In genomic region chr10:87204801-87205200, GRCh38 we compare ENCODE assay signal across 8 cellular contexts. TPM values are rescaled to one million over a fixed set of nuclear protein-coding genes. Genes with fewer than 3 reads are reported as not detected.
DNase-seq lines count a peak whose midpoint lies in the region; ATAC-seq, FAIRE-seq and TF ChIP-seq lines count a peak whose summit lies in the region.
"Not testable (repeated sequence)": the region's sequence is repeated elsewhere in the genome, so short reads cannot be mapped to it uniquely, and the experiment has no call there.

No MANE protein-coding gene starts in this region.

- not testable (repeated sequence) for H3K4me2 ChIP-seq in A549

- peak overlapping the region; percentile 94; the same call in 1 of the 2 replicates for H3K4me3 Mint-ChIP-seq in HFFc6
- H3K4me3 Mint-ChIP-seq in activated CD4-positive, alpha-beta T cell treated with anti-CD3 and anti-CD28 coated beads, Interleukin-2, amount 10 ng/mL, durations not matched to agents 7 days and 5 days; central memory CD8-positive, alpha-beta T cell: not testable (repeated sequence)

- not testable (repeated sequence) for TF ChIP-seq RAD21 in A549 (conservative IDR thresholded peaks at IDR 0.05 in 1 of 2, IDR thresholded peaks at IDR 0.05 in 1 of 2)

- not testable (repeated sequence) for TF ChIP-seq POLR2A in A549 (IDR thresholded peaks at IDR 0.05; ENCODE audit: low read length); GM12891 (IDR thresholded peaks at IDR 0.05; ENCODE audit: low read depth, low read length)

- not testable (repeated sequence) for H3K27me3 ChIP-seq in right cardiac atrium (ENCODE audit: control insufficient read depth, insufficient read depth)

- not testable (repeated sequence) for DNase-seq in A549 (ENCODE audit: low read depth in 1 of 2, low spot score in 1 of 2); GM12891 (ENCODE audit: insufficient read length, low spot score); HFFc6; central memory CD8-positive, alpha-beta T cell (ENCODE audit: low spot score in 2 of 2); sciatic nerve (ENCODE audit: low spot score)
- DNase-seq in activated CD4-positive, alpha-beta T cell treated with anti-CD3 and anti-CD28 coated beads, Interleukin-2, amount 10 ng/mL, durations not matched to agents 7 days and 5 days, result peak; percentile 40
- DNase-seq in fibroblast of the aortic adventitia (ENCODE audit: low read depth) (peak; percentile 15), right cardiac atrium (peak in 1 of 3 donors; percentile 67)

- not testable (repeated sequence) for H3K4me1 ChIP-seq in A549; right cardiac atrium (ENCODE audit: control insufficient read depth, insufficient read depth, low read length)

- H3K9me3 Mint-ChIP-seq in HFFc6; activated CD4-positive, alpha-beta T cell treated with anti-CD3 and anti-CD28 coated beads, Interleukin-2, amount 10 ng/mL, durations not matched to agents 7 days and 5 days; central memory CD8-positive, alpha-beta T cell: not testable (repeated sequence)

- WGBS in A549 (ENCODE audit: missing lambda C conversion rate), result 86% methylated on average over 2 of the region's 4 CpGs
- WGBS in right cardiac atrium, result 28% methylated on average over 2 of the region's 4 CpGs

- not testable (repeated sequence) for H3K27ac Mint-ChIP-seq in HFFc6; activated CD4-positive, alpha-beta T cell treated with anti-CD3 and anti-CD28 coated beads, Interleukin-2, amount 10 ng/mL, durations not matched to agents 7 days and 5 days; central memory CD8-positive, alpha-beta T cell (ENCODE audit: low read depth)

- H3K4me1 Mint-ChIP-seq in HFFc6 (ENCODE audit: low read depth), result peaks cover 11% of the 10 kb centered on the region
- peaks cover 17% of the 10 kb centered on the region for H3K4me1 Mint-ChIP-seq in activated CD4-positive, alpha-beta T cell treated with anti-CD3 and anti-CD28 coated beads, Interleukin-2, amount 10 ng/mL, durations not matched to agents 7 days and 5 days
- H3K4me1 Mint-ChIP-seq in central memory CD8-positive, alpha-beta T cell, result peaks cover 12% of the 10 kb centered on the region

- POLR2A ChIA-PET in A549 (lab: Yijun Ruan, JAX); activated CD4-positive, alpha-beta T cell treated with anti-CD3 and anti-CD28 coated beads, Interleukin-2, amount 10 ng/mL, durations not matched to agents 7 days and 5 days (lab: Charles Lee): not testable (repeated sequence)

- not testable (repeated sequence) for H3K27ac ChIP-seq in A549; right cardiac atrium (ENCODE audit: low read length)

- not testable (repeated sequence) for TF ChIP-seq EP300 in A549 (IDR thresholded peaks at IDR 0.05)

- TF ChIP-seq CTCF in A549 (IDR thresholded peaks at IDR 0.05); HFFc6 (IDR thresholded peaks at IDR 0.05); fibroblast of the aortic adventitia (IDR thresholded peaks at IDR 0.05; ENCODE audit: insufficient read depth, low read length): not testable (repeated sequence)

- ATAC-seq in A549, result not testable (repeated sequence)
- peak; percentile 22 for ATAC-seq in central memory CD8-positive, alpha-beta T cell (replicated peaks; ENCODE audit: extremely low read depth, poor library complexity, severe bottlenecking)
- peak; percentile 54 to 55 for ATAC-seq in right cardiac atrium
- ATAC-seq in sciatic nerve, result peak; percentile 21

- H3K36me3 Mint-ChIP-seq in HFFc6 (ENCODE audit: low read depth); activated CD4-positive, alpha-beta T cell treated with anti-CD3 and anti-CD28 coated beads, Interleukin-2, amount 10 ng/mL, durations not matched to agents 7 days and 5 days (ENCODE audit: low read depth); central memory CD8-positive, alpha-beta T cell (ENCODE audit: insufficient read depth): not testable (repeated sequence)

- not testable (repeated sequence) for H3K9me3 ChIP-seq in A549; right cardiac atrium (ENCODE audit: control insufficient read depth, low read length)

- CTCF ChIA-PET in A549 (lab: Yijun Ruan, JAX); activated CD4-positive, alpha-beta T cell treated with anti-CD3 and anti-CD28 coated beads, Interleukin-2, amount 10 ng/mL, durations not matched to agents 7 days and 5 days (lab: Charles Lee): not testable (repeated sequence)

- H3K4me3 ChIP-seq in A549; fibroblast of the aortic adventitia (ENCODE audit: low read depth, low read length); right cardiac atrium (ENCODE audit: low read length): not testable (repeated sequence)

- FAIRE-seq in A549 (lab: Jason Lieb, UNC), result peak; percentile 28
- peak; percentile 66 for FAIRE-seq in GM12891 (lab: Jason Lieb, UNC)

- intact Hi-C loops in right cardiac atrium (cut with DNase I); sciatic nerve (cut with DNase I): not testable (repeated sequence)

- H3K27me3 Mint-ChIP-seq in HFFc6 (ENCODE audit: insufficient read depth); activated CD4-positive, alpha-beta T cell treated with anti-CD3 and anti-CD28 coated beads, Interleukin-2, amount 10 ng/mL, durations not matched to agents 7 days and 5 days; central memory CD8-positive, alpha-beta T cell: not testable (repeated sequence)

RNA-seq across cellular contexts. Expression of gene NUTM2A, which starts 20.4 kb away (rescaled TPM):
- 0.05 TPM in 1 of 2 replicates, not detected in the other for polyA plus RNA-seq in A549 (2011; rRNA removed)
- 0.04 and 0.08 TPM in 2 replicates for polyA plus RNA-seq in A549 (2012; cell fraction: cytosol; rRNA removed)
- 0.09 and 0.16 TPM in 2 replicates for polyA plus RNA-seq in A549 (2012; cell fraction: nucleus; rRNA removed)
- polyA plus RNA-seq in A549 (2017; fragmentation: RNase III; extraction: RNeasy Plus Mini Kit Qiagen cat#74134 plus additional on column Dnase treatment), result 0.09 to 0.15 TPM (median 0.09 TPM) in 3 replicates
- polyA minus RNA-seq in A549 (2011; rRNA and poly(A)+ RNA removed), result not detected in 2 replicates
- 0.21 TPM for polyA plus RNA-seq in GM12891 (2012; ENCODE audit: low read depth, missing spikeins)
- under 1 TPM in 3 of 6 experiments, not detected in 3; 0.09 to 0.19 (median 0.17) TPM for total RNA-seq in HFFc6 (2021; fragmentation: NEBNext Ultra II Directional; extraction: Animal tissue kit (Norgen Biotek cat#: 25700))
- under 1 TPM; 0.75 to 0.89 TPM for total RNA-seq in activated CD4-positive, alpha-beta T cell treated with anti-CD3 and anti-CD28 coated beads, Interleukin-2, amount 10 ng/mL, durations not matched to agents 7 days and 5 days
- total RNA-seq in fibroblast of the aortic adventitia (ENCODE audit: low replicate concordance), result 0.33 TPM in 1 of 2 replicates, not detected in the other
- 1 to 10 TPM; 2.1 to 4.1 (median 2.5) TPM for total RNA-seq in right cardiac atrium
- polyA plus RNA-seq in right cardiac atrium, result 2.4 TPM
- total RNA-seq in sciatic nerve, result 0.89 TPM
